ENCODE assay signal across 19 cellular contexts in the genomic region with DNA sequence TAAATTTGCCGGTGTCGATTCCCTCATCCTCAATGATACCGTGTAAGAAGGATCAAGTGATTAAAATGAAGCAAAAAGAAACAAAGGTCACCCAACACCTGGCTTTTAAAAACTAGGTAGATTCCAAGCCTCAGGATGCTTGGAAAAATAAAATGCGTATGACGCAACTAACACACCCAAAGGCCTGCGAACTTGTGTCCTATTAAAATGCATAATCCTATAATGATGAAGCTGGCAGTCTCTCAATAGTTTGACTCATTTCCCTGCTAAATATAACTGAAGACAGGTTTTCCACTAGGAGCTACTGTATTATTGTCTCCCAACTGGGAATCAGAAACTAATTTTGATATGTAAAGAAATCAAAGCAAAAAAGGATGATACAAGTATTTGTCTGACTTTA.
A peak's percentile ranks its signal among the peaks of the same experiment; 100 is the strongest.
DNase-seq lines count a peak whose midpoint lies in the region; ATAC-seq and TF ChIP-seq lines count a peak whose summit lies in the region.
"Had no signal": no experiment of that assay in that cellular context is flagged by ENCODE, and none has a peak within 500 bp of the region (broad histone marks: within the 10 kb centered on the region; RNA-seq: fewer than 3 reads in every experiment).

No MANE protein-coding gene starts in this region.

- H4K20me1 ChIP-seq in PC-9 (ENCODE audit: insufficient read depth), result no peaks in the 10 kb centered on the region

- H3K36me3 ChIP-seq in PC-9 (ENCODE audit: low read depth), result no peaks in the 10 kb centered on the region
- H3K36me3 ChIP-seq: ovary, tibial artery had no signal

- H3K36me3 Mint-ChIP-seq in brain (no peaks in the 10 kb centered on the region), type B pancreatic cell (peaks cover 3% of the 10 kb centered on the region)

- H3K4me3 Mint-ChIP-seq in brain (peak overlapping the region; percentile 4 to 76 (median 59)), type B pancreatic cell (no peak overlapping the region)

- H3K27me3 ChIP-seq in PC-9 (ENCODE audit: insufficient read depth, low read depth), result peaks cover 52% of the 10 kb centered on the region
- H3K27me3 ChIP-seq: ovary, tibial artery had no signal

- H3K79me2 ChIP-seq in PC-9 (ENCODE audit: low read depth), result no peaks in the 10 kb centered on the region

- H3K27ac Mint-ChIP-seq in brain (peak overlapping the region in 3 of 5 experiments; percentile 55 to 88 (median 63)), type B pancreatic cell (peak overlapping the region; percentile 98)

- H3K4me2 ChIP-seq in PC-9, result no peak overlapping the region

- H2AFZ ChIP-seq in PC-9, result no peak overlapping the region

- H3K9me3 ChIP-seq in iPS-18c (ENCODE audit: control insufficient read depth, insufficient read depth, low read length) (no peaks in the 10 kb centered on the region), PC-9 (ENCODE audit: insufficient read depth, low read depth) (no peaks in the 10 kb centered on the region)
- H3K9me3 ChIP-seq: ovary, tibial artery had no signal

- no peaks in the 10 kb centered on the region for H3K4me1 ChIP-seq in PC-9 (replicated peaks; ENCODE audit: insufficient read depth)
- H3K4me1 ChIP-seq: tibial artery had no signal

- POLR2A ChIA-PET in PC-9 (lab: Charles Lee; ENCODE audit: unreplicated experiment), result no interaction called here

- peaks cover 35% of the 10 kb centered on the region for H3K4me1 Mint-ChIP-seq in brain
- H3K4me1 Mint-ChIP-seq in type B pancreatic cell (ENCODE audit: unreplicated experiment), result peaks cover 4% of the 10 kb centered on the region

- no peaks in the 10 kb centered on the region for H3F3A ChIP-seq in PC-9 (ENCODE audit: insufficient read depth, low read depth)

- intact Hi-C loops in left ventricle myocardium superior (cut with micrococcal nuclease), result no loop called here
- intact Hi-C loops in cardiac septum (cut with DNase I), result no loop called here
- intact Hi-C loops in PC-9 (cut with micrococcal nuclease; ENCODE audit: unreplicated experiment), result no loop called here

- H3K4me3 ChIP-seq in iPS-18c (ENCODE audit: insufficient read depth, low read depth, low read length) (peak overlapping the region; percentile 25; the same call in 1 of the 2 replicates), PC-9 (no peak overlapping the region)
- H3K4me3 ChIP-seq: ovary, tibial artery had no signal

- DNase-seq in left ventricle myocardium superior (no peak), cardiac septum (ENCODE audit: low spot score) (no peak), type B pancreatic cell (ENCODE audit: extremely low spot score, unreplicated experiment) (no peak), GM13976 (ENCODE audit: low spot score) (no peak), PC-9 (no peak)
- no peak for DNase-seq in activated CD4-positive, alpha-beta T cell treated with anti-CD3 and anti-CD28 coated beads for 48 hours
- DNase-seq: 8988T; activated CD4-positive, alpha-beta T cell treated with anti-CD3 and anti-CD28 coated beads, Interleukin-2, amount 50 U/mL, for 48 hours; activated effector memory CD4-positive, alpha-beta T cell treated with Interleukin-2 at 50 U/mL for 16 hours; central memory CD4-positive, alpha-beta T cell; NCI-H146; NCI-H82; ovary; SHP77 treated with DMSO at 0.1 percent for 48 hours; stimulated activated CD4-positive, alpha-beta T cell treated with anti-CD3 and anti-CD28 coated beads, Interleukin-15, amount 100 ng/mL, for 24 hours; T-helper 9 cell; tibial artery had no signal

- ATAC-seq in left ventricle myocardium superior, result peak; percentile 28

- no peaks in the 10 kb centered on the region for H3K9me2 ChIP-seq in PC-9 (ENCODE audit: insufficient read depth)

- CTCF ChIA-PET in PC-9 (lab: Charles Lee), result no interaction called here

- TF ChIP-seq CTCF in brain (conservative IDR thresholded peaks at IDR 0.05) (no peak), type B pancreatic cell (conservative IDR thresholded peaks at IDR 0.05) (no peak), GM13976 (IDR thresholded peaks at IDR 0.05; ENCODE audit: borderline replicate concordance, control extremely low read depth, extremely low read depth, insufficient read depth, missing control alignments) (no peak), PC-9 (conservative IDR thresholded peaks at IDR 0.05) (no peak)

- H3K9me3 Mint-ChIP-seq in brain (no peaks in the 10 kb centered on the region), type B pancreatic cell (no peaks in the 10 kb centered on the region)

- H3K27me3 Mint-ChIP-seq in brain (peaks cover 15% of the 10 kb centered on the region), type B pancreatic cell (peaks cover 41% of the 10 kb centered on the region)

- no peak overlapping the region for H3K27ac ChIP-seq in PC-9
- H3K27ac ChIP-seq: ovary, tibial artery had no signal

- in situ Hi-C loops in GM13976 (cut with MboI; ENCODE audit: low sequenced_read_pairs, unreplicated experiment), result no loop called here

- no TSS peak for BruUV-seq in PC-9 (replicated peaks; lab: Mats Ljungman, UMichigan)
